ENCODE assay signal across 14 cellular contexts in the genomic region with DNA sequence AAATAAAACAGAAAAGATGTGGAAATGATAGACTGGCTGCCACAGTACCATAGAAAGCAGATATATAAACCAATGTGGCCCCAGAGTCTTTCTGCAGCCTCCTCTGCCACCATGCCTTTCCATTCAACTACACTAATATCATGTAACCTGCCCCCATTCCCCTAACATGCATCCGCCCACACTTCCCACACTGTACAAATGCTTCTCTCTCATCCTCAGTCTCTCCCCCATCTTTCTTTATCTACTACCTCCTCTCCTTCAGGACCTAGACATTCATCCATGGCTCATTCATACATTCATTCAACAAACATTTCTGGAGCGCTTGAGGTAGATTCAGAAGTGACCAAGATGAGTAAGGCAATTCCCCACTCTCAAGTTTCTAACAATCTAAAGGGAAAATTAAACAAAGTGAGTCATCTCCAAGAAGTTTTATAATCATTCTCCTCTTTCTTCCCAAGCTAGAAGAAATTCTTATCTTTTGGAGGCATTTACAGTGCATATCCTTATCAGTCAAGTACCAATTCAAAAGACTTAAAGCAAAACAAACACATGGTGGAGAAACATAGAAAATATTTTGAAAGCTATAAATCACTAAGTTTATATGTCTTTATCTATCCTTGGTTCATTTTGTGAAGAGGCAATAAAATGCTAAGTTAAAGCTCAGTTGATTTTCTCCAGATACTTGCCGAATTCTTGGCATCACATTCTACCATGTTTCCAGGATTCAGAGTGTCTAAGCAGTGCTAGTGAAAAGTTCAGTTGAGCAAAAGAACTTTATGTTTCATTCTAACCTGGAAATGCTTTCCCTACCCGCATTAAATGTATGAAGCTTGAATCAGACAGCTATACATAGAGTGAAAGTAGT.
A peak's percentile ranks its signal among the peaks of the same experiment; 100 is the strongest.
DNase-seq lines count a peak whose midpoint lies in the region; TF ChIP-seq lines count a peak whose summit lies in the region.
"Had no signal": no experiment of that assay in that cellular context is flagged by ENCODE, and none has a peak within 500 bp of the region (broad histone marks: within the 10 kb centered on the region; RNA-seq: fewer than 3 reads in every experiment).

No MANE protein-coding gene starts in this region.

- in situ Hi-C loops in brain microvascular endothelial cell (cut with HindIII; ENCODE audit: low pct_ligation_motif_present, low sequenced_read_pairs): no loop called here
- in situ Hi-C loops in KBM-7 (cut with MboI; ENCODE audit: low pct_unique_long_range_greater_than_20kb, low sequenced_read_pairs): no loop called here

- H3K36me3 ChIP-seq in brain microvascular endothelial cell (replicated peaks): no peaks in the 10 kb centered on the region
- H3K36me3 ChIP-seq: upper lobe of right lung had no signal

- H3K27me3 ChIP-seq in brain microvascular endothelial cell (replicated peaks): no peaks in the 10 kb centered on the region
- H3K27me3 ChIP-seq: upper lobe of right lung had no signal

- H3K4me3 ChIP-seq in brain microvascular endothelial cell (ENCODE audit: low read depth, low read length): no peak overlapping the region
- H3K4me3 ChIP-seq: upper lobe of right lung had no signal

- H3K27ac ChIP-seq in brain microvascular endothelial cell: peak overlapping the region; percentile 83
- H3K27ac ChIP-seq: upper lobe of right lung had no signal

- TF ChIP-seq CTCF in brain microvascular endothelial cell (IDR thresholded peaks at IDR 0.05; ENCODE audit: low read depth, low read length, missing control alignments): no peak

- DNase-seq in AG08396 (ENCODE audit: low spot score): peak; percentile 35
- peak; percentile 69 for DNase-seq in LHCN-M2 (ENCODE audit: low read depth)
- peak; percentile 81 for DNase-seq in brain microvascular endothelial cell
- DNase-seq in kidney glomerular epithelial cell (lab: John Stamatoyannopoulos, UW): peak; percentile 21
- DNase-seq in NCI-H1048 (lab: John Stamatoyannopoulos, UW): no peak
- no peak for DNase-seq in KBM-7
- no peak for DNase-seq in activated naive CD4-positive, alpha-beta T cell treated with Interleukin-2 at 50 U/mL for 16 hours
- DNase-seq in stimulated activated naive CD4-positive, alpha-beta T cell treated with Interleukin-2 at 50 U/mL for 16 hours (lab: John Stamatoyannopoulos, UW): no peak
- DNase-seq: activated B cell treated with CpG ODN at 0.5 μM for 24 hours; activated T-cell treated with anti-CD3 and anti-CD28 coated beads for 4 hours; KG1; NCI-H187; stimulated activated CD4-positive, alpha-beta T cell treated with anti-CD3 and anti-CD28 coated beads, Interleukin-2, amount 100 ng/mL, for 24 hours; upper lobe of right lung had no signal

Comparison
In these comparisons a context has a peak if more than half of its experiments do, and no peak if none do; other contexts are left out.
1. DNase-seq: peak in AG08396 (single experiment), LHCN-M2 (single experiment), brain microvascular endothelial cell (single experiment) and kidney glomerular epithelial cell (single experiment); none in NCI-H1048 (single experiment), KBM-7 (single experiment), activated naive CD4-positive, alpha-beta T cell treated with Interleukin-2 at 50 U/mL for 16 hours (single experiment) and stimulated activated naive CD4-positive, alpha-beta T cell treated with Interleukin-2 at 50 U/mL for 16 hours (single experiment).